In the genomic region with DNA sequence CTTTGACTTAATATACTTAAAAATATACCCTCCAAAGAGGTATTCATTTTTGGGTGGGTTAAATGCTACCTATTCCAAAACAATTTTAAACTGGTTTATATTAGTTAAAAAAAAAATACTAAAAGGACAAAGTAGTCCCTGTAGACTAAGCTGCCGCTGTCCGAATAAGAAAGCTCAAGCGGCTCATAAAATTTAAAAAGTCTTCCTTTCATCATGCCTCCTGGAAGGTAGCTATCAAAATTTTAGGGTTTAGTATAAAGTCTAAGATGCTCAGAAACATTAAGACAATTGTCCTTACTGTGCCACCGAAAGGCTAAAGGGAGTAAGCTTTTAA, we compare ENCODE assay signal across 8 cellular contexts. TPM values are rescaled to one million over a fixed set of nuclear protein-coding genes. Genes with fewer than 3 reads are reported as not detected.
DNase-seq lines count a peak whose midpoint lies in the region; ATAC-seq, FAIRE-seq and TF ChIP-seq lines count a peak whose summit lies in the region.

No MANE protein-coding gene starts in this region.

- no peaks in the 10 kb centered on the region for H3K9me3 ChIP-seq in adipocyte (ENCODE audit: control insufficient read depth, low read length)
- no peaks in the 10 kb centered on the region for H3K9me3 ChIP-seq in right lobe of liver
- no peaks in the 10 kb centered on the region for H3K9me3 ChIP-seq in upper lobe of right lung

- peaks cover 45% of the 10 kb centered on the region for H3K4me1 Mint-ChIP-seq in activated naive CD4-positive, alpha-beta T cell treated with anti-CD3 and anti-CD28 coated beads, Interleukin-2, amount 10 ng/mL, durations not matched to agents 7 days and 5 days

- H3K4me1 ChIP-seq in adipocyte (ENCODE audit: control insufficient read depth, insufficient read depth, low read length) (peaks cover 10% of the 10 kb centered on the region), right lobe of liver (peaks cover 0 to 12% (median 0%) of the 10 kb centered on the region in 4 donors), upper lobe of right lung (peaks cover 8% of the 10 kb centered on the region)

- no peak for ATAC-seq in right lobe of liver
- no peak for ATAC-seq in upper lobe of right lung
- ATAC-seq in HG03108 (IDR thresholded peaks at IDR 0.05; ENCODE audit: unreplicated experiment), result no peak

- TF ChIP-seq CTCF in right lobe of liver (IDR thresholded peaks at IDR 0.05) (no peak), upper lobe of right lung (IDR thresholded peaks at IDR 0.05) (no peak)

- CTCF ChIA-PET in activated naive CD4-positive, alpha-beta T cell treated with anti-CD3 and anti-CD28 coated beads, Interleukin-2, amount 10 ng/mL, durations not matched to agents 7 days and 5 days (lab: Charles Lee), result interaction anchor here (1.3 kb wide), 1 partner anchor 62 kb away, joined by 3 read pairs; no protein-coding TSS in a partner anchor

- peak overlapping the region; percentile 60 to 69 (median 61) for H3K27ac ChIP-seq in right lobe of liver
- H3K27ac ChIP-seq in upper lobe of right lung, result peak overlapping the region; percentile 85

- no peak for FAIRE-seq in GM19239 (lab: Jason Lieb, UNC)

- peak overlapping the region; percentile 94 for H3K27ac Mint-ChIP-seq in activated naive CD4-positive, alpha-beta T cell treated with anti-CD3 and anti-CD28 coated beads, Interleukin-2, amount 10 ng/mL, durations not matched to agents 7 days and 5 days

- intact Hi-C loops in right lobe of liver (cut with DNase I), result no loop called here
- intact Hi-C loops in upper lobe of right lung (cut with DNase I), result no loop called here

- H3K4me3 Mint-ChIP-seq in activated naive CD4-positive, alpha-beta T cell treated with anti-CD3 and anti-CD28 coated beads, Interleukin-2, amount 10 ng/mL, durations not matched to agents 7 days and 5 days, result peak overlapping the region; percentile 85

- DNase-seq in activated naive CD4-positive, alpha-beta T cell treated with anti-CD3 and anti-CD28 coated beads, Interleukin-2, amount 10 ng/mL, durations not matched to agents 7 days and 5 days, result no peak
- DNase-seq in activated naive CD4-positive, alpha-beta T cell treated with anti-CD3 and anti-CD28 coated beads, Interleukin-2, amount 50 U/mL, for 16 hours, result no peak
- DNase-seq in adipocyte (ENCODE audit: low read depth) (no peak), right lobe of liver (no peak), upper lobe of right lung (no peak), GM19239 (ENCODE audit: insufficient read length, low spot score) (no peak), medulla oblongata (ENCODE audit: extremely low spot score) (no peak)

- H3K9me3 Mint-ChIP-seq in activated naive CD4-positive, alpha-beta T cell treated with anti-CD3 and anti-CD28 coated beads, Interleukin-2, amount 10 ng/mL, durations not matched to agents 7 days and 5 days, result no peaks in the 10 kb centered on the region

- no peaks in the 10 kb centered on the region for H3K27me3 Mint-ChIP-seq in activated naive CD4-positive, alpha-beta T cell treated with anti-CD3 and anti-CD28 coated beads, Interleukin-2, amount 10 ng/mL, durations not matched to agents 7 days and 5 days

- WGBS in right lobe of liver (ENCODE audit: insufficient coverage, low coverage, low lambda C conversion rate, missing lambda C conversion rate), result 0% methylated on average over 4 of the region's 4 CpGs

- H3K9ac ChIP-seq in adipocyte (ENCODE audit: low read length), result peak overlapping the region; percentile 99

- peaks cover 15% of the 10 kb centered on the region for H3K36me3 Mint-ChIP-seq in activated naive CD4-positive, alpha-beta T cell treated with anti-CD3 and anti-CD28 coated beads, Interleukin-2, amount 10 ng/mL, durations not matched to agents 7 days and 5 days

- no peak for TF ChIP-seq POLR2A in right lobe of liver (IDR thresholded peaks at IDR 0.05)

- no peaks in the 10 kb centered on the region for H3K27me3 ChIP-seq in adipocyte (replicated peaks; ENCODE audit: control insufficient read depth, insufficient read depth, low read length)
- H3K27me3 ChIP-seq in right lobe of liver, result no peaks in the 10 kb centered on the region
- no peaks in the 10 kb centered on the region for H3K27me3 ChIP-seq in upper lobe of right lung

- peak overlapping the region; percentile 100 for H3K4me3 ChIP-seq in adipocyte (ENCODE audit: low read length)
- H3K4me3 ChIP-seq in right lobe of liver, result peak overlapping the region; percentile 85 to 99 (median 97)
- peak overlapping the region; percentile 78 for H3K4me3 ChIP-seq in upper lobe of right lung

- H3K36me3 ChIP-seq in adipocyte (ENCODE audit: control insufficient read depth, insufficient read depth, low read length, severe bottlenecking), result no peaks in the 10 kb centered on the region
- H3K36me3 ChIP-seq in right lobe of liver, result no peaks in the 10 kb centered on the region
- no peaks in the 10 kb centered on the region for H3K36me3 ChIP-seq in upper lobe of right lung

RNA-seq across cellular contexts. Expression of gene UGGT1, which starts 0.5 kb away (rescaled TPM):
- total RNA-seq in right lobe of liver, result 10 to 100 TPM; 31.4 to 96.5 (median 41.4) TPM
- 45.9 TPM for total RNA-seq in upper lobe of right lung
